Comparison of ENCODE assay signal across 30 cellular contexts in genomic region chr1:2447274-2448097, GRCh38. TPM values are rescaled to one million over a fixed set of nuclear protein-coding genes. Genes with fewer than 3 reads are reported as not detected.
DNase-seq lines count a peak whose midpoint lies in the region; ATAC-seq, FAIRE-seq and TF ChIP-seq lines count a peak whose summit lies in the region.
"Had no signal": no experiment of that assay in that cellular context is flagged by ENCODE, and none has a peak within 500 bp of the region (broad histone marks: within the 10 kb centered on the region; RNA-seq: fewer than 3 reads in every experiment).

No MANE protein-coding gene starts in this region.

- DNase-seq in A549 (ENCODE audit: low read depth in 1 of 2, low spot score in 1 of 2) = no peak
- DNase-seq in RWPE1 (ENCODE audit: low spot score) = no peak
- no peak for DNase-seq in dorsolateral prefrontal cortex
- DNase-seq in NCI-H345 treated with DMSO at 0.1 percent for 48 hours (lab: John Stamatoyannopoulos, UW; ENCODE audit: unreplicated experiment) = no peak
- DNase-seq in GM10248 (ENCODE audit: extremely low spot score) = no peak
- DNase-seq: activated B cell treated with CpG ODN at 0.5 μM for 24 hours; activated CD4-positive, alpha-beta T cell treated with anti-CD3 and anti-CD28 coated beads, Interleukin-2, amount 50 U/mL, for 4 hours; activated CD8-positive, alpha-beta memory T cell treated with anti-CD3 and anti-CD28 coated beads, Interleukin-2, amount 50 U/mL, for 4 hours; AML-193; CD8-positive, alpha-beta memory T cell; effector memory CD4-positive, alpha-beta T cell; esophagus squamous epithelium; GDM1; immature natural killer cell; left ventricle myocardium superior; midbrain; natural killer cell; NCI-H1105; NCI-H1930; T-helper 9 cell had no signal

- peak overlapping the region; percentile 55 for H3K9ac ChIP-seq in neural cell (ENCODE audit: low read length)

- H3K27ac ChIP-seq in A549 = peak overlapping the region; percentile 62 to 74; a peak in 5 of 6 replicates
- peak overlapping the region; percentile 87 for H3K27ac ChIP-seq in RWPE1
- peak overlapping the region; percentile 81 to 99 (median 96) for H3K27ac ChIP-seq in dorsolateral prefrontal cortex
- H3K27ac ChIP-seq in neural cell (ENCODE audit: low read length) = no peak overlapping the region
- H3K27ac ChIP-seq: esophagus squamous epithelium, hepatocyte had no signal

- POLR2A ChIA-PET in A549 (lab: Yijun Ruan, JAX) (no interaction called here), RWPE1 (lab: Yijun Ruan, JAX; ENCODE audit: low non-redundant PET) (no interaction called here), GM10248 (lab: Yijun Ruan, JAX) (no interaction called here)

- no peak for TF ChIP-seq CTCF in A549 (IDR thresholded peaks at IDR 0.05)
- no peak for TF ChIP-seq CTCF in RWPE1 (conservative IDR thresholded peaks at IDR 0.05; ENCODE audit: low read depth)
- no peak for TF ChIP-seq CTCF in dorsolateral prefrontal cortex (IDR thresholded peaks at IDR 0.05 in 54 of 56, conservative IDR thresholded peaks at IDR 0.05 in 2 of 56; ENCODE audit: low read depth in 1 of 56, partially characterized antibody in 56 of 56)
- no peak for TF ChIP-seq CTCF in neural cell (IDR thresholded peaks at IDR 0.05; ENCODE audit: poor library complexity, severe bottlenecking)
- no peak for TF ChIP-seq CTCF in GM10248 (IDR thresholded peaks at IDR 0.05; ENCODE audit: control extremely low read depth, extremely low read depth, low read depth, missing control alignments)

- H3K79me2 ChIP-seq in neural cell (replicated peaks; ENCODE audit: insufficient read depth, low read length) = no peaks in the 10 kb centered on the region
- H3K79me2 ChIP-seq: hepatocyte had no signal

- no peaks in the 10 kb centered on the region for H4K20me1 ChIP-seq in neural cell (ENCODE audit: insufficient read depth)

- no peaks in the 10 kb centered on the region for H3K36me3 ChIP-seq in neural cell (ENCODE audit: insufficient read depth, low read length)
- H3K36me3 ChIP-seq: HAP-1 had no signal

- H3K4me1 ChIP-seq in A549 = peaks cover 59% of the 10 kb centered on the region
- H3K4me1 ChIP-seq: HAP-1 had no signal

- CTCF ChIA-PET in A549 (lab: Yijun Ruan, JAX) (interaction anchor here (1.0 to 6.8 kb wide), 7 partner anchors 16 to 101 kb away, joined by 3 to 51 read pairs (median 4); no protein-coding TSS in a partner anchor), RWPE1 (lab: Yijun Ruan, JAX) (interaction anchor here (0.6 kb wide), 2 partner anchors 1089 to 1103 kb away, joined by 5 to 7 read pairs; no protein-coding TSS in a partner anchor), GM10248 (lab: Yijun Ruan, JAX) (no interaction called here)

- no peak for FAIRE-seq in A549 (lab: Jason Lieb, UNC)
- FAIRE-seq: frontal cortex had no signal

- no peak overlapping the region for H2AFZ ChIP-seq in neural cell (ENCODE audit: low read depth, low read length)
- H2AFZ ChIP-seq: hepatocyte had no signal

- H3K27me3 ChIP-seq in dorsolateral prefrontal cortex (peaks cover 0 to 12% (median 0%) of the 10 kb centered on the region in 45 donors), neural cell (ENCODE audit: insufficient read depth, low read depth, low read length) (no peaks in the 10 kb centered on the region)

- TF ChIP-seq RAD21 in A549 (conservative IDR thresholded peaks at IDR 0.05 in 1 of 2, IDR thresholded peaks at IDR 0.05 in 1 of 2) (no peak), neural cell (conservative IDR thresholded peaks at IDR 0.05) (no peak)

- ATAC-seq in A549 = peak in 1 of 2 experiments; percentile 4; a peak in 3 of 6 replicates
- ATAC-seq in GM21360 (IDR thresholded peaks at IDR 0.05; ENCODE audit: unreplicated experiment) = no peak
- ATAC-seq in GM18861 (IDR thresholded peaks at IDR 0.05; ENCODE audit: unreplicated experiment) = no peak
- ATAC-seq: left ventricle myocardium superior, natural killer cell, Right ventricle myocardium inferior had no signal

- H3K9me2 ChIP-seq in neural cell (ENCODE audit: insufficient read depth, low read length) = no peaks in the 10 kb centered on the region

- H3K9me3 ChIP-seq in A549 (no peaks in the 10 kb centered on the region), neural cell (ENCODE audit: low read length) (no peaks in the 10 kb centered on the region)
- H3K9me3 ChIP-seq: esophagus squamous epithelium, HAP-1 had no signal

- TF ChIP-seq EP300 in A549 (IDR thresholded peaks at IDR 0.05) (no peak), neural cell (conservative IDR thresholded peaks at IDR 0.05; ENCODE audit: poor library complexity, severe bottlenecking) (no peak)

- H3K4me2 ChIP-seq in A549 = peak overlapping the region; percentile 41; the same call in 2 of the 3 replicates
- no peak overlapping the region for H3K4me2 ChIP-seq in neural cell (ENCODE audit: low read length)
- H3K4me2 ChIP-seq: hepatocyte had no signal

- WGBS in A549 (ENCODE audit: missing lambda C conversion rate) = 82% methylated on average over 5 of the region's 23 CpGs

- intact Hi-C loops in dorsolateral prefrontal cortex (cut with DNase I) = loop anchor here in 1 of 2 donors (5.0 kb wide), 2 partner anchors 80 to 100 kb away; partner anchors contain the start of gene PANK4

- H3F3A ChIP-seq in neural cell (ENCODE audit: insufficient read depth, low read length, poor library complexity, severe bottlenecking) = no peaks in the 10 kb centered on the region

- H3K4me3 ChIP-seq in A549 (no peak overlapping the region), dorsolateral prefrontal cortex (peak overlapping the region in 2 of 59 donors; percentile 4 to 32), neural cell (ENCODE audit: low read length) (peak overlapping the region; percentile 47)
- H3K4me3 ChIP-seq: esophagus squamous epithelium, HAP-1, hepatocyte had no signal

- no peak for TF ChIP-seq POLR2A in A549 (IDR thresholded peaks at IDR 0.05; ENCODE audit: low read length)

TF ChIP-seq in A549, 52 proteins besides CTCF, POLR2A, EP300 and RAD21 (continues in another document):
- TF ChIP-seq HES2 (IDR thresholded peaks at IDR 0.05) (no peak), EHF (CRISPR knock-in tag; IDR thresholded peaks at IDR 0.05) (no peak)

TF ChIP-seq in neural cell, 6 proteins besides CTCF, POLR2A, EP300 and RAD21 (continues in another document):
- TF ChIP-seq EZH2 (IDR thresholded peaks at IDR 0.05; ENCODE audit: borderline replicate concordance, insufficient read depth, low read length, poor library complexity, severe bottlenecking) (no peak), POLR2AphosphoS5 (IDR thresholded peaks at IDR 0.05) (no peak), SMC3 (conservative IDR thresholded peaks at IDR 0.05; ENCODE audit: poor library complexity) (no peak), MXI1 (conservative IDR thresholded peaks at IDR 0.05; ENCODE audit: poor library complexity, severe bottlenecking) (no peak), TAF1 (IDR thresholded peaks at IDR 0.05; ENCODE audit: low read depth) (no peak)

RNA-seq across cellular contexts. Expression of gene PLCH2, which starts 28.6 kb away (rescaled TPM):
- polyA plus RNA-seq in A549 (2011; rRNA removed) (0.10 and 0.16 TPM in 2 replicates), A549 (2017; fragmentation: RNase III; extraction: RNeasy Plus Mini Kit Qiagen cat#74134 plus additional on column Dnase treatment) (0.18 to 0.44 TPM (median 0.21 TPM) in 3 replicates), neural cell (5.7 and 6.6 TPM in 2 replicates)
- polyA plus RNA-seq in A549 (2012; cell fraction: cytosol; rRNA removed) = 0.49 and 0.61 TPM in 2 replicates
- 1.8 and 2.8 TPM in 2 replicates for polyA plus RNA-seq in A549 (2012; cell fraction: nucleus; rRNA removed)
- polyA minus RNA-seq in A549 (2011; rRNA and poly(A)+ RNA removed) = 0.29 and 0.44 TPM in 2 replicates
- 10 to 100 TPM; 15.5 to 43.3 (median 25.0) TPM for total RNA-seq in dorsolateral prefrontal cortex
- 6.4 and 7.3 TPM in 2 replicates for polyA minus RNA-seq in neural cell
- total RNA-seq: A172, M059J, progenitor cell of endocrine pancreas had no signal

RNA-seq across cellular contexts. Expression of gene PEX10, which starts 35.1 kb away (rescaled TPM):
- polyA plus RNA-seq in A549 (2011; rRNA removed) = 12.3 and 12.6 TPM in 2 replicates
- polyA plus RNA-seq in A549 (2012; cell fraction: cytosol; rRNA removed) = 21.6 and 29.6 TPM in 2 replicates
- polyA plus RNA-seq in A549 (2012; cell fraction: nucleus; rRNA removed) = 26.0 and 36.7 TPM in 2 replicates
- 20.2 to 22.1 TPM (median 20.7 TPM) in 3 replicates for polyA plus RNA-seq in A549 (2017; fragmentation: RNase III; extraction: RNeasy Plus Mini Kit Qiagen cat#74134 plus additional on column Dnase treatment)
- 9.0 and 12.7 TPM in 2 replicates for polyA minus RNA-seq in A549 (2011; rRNA and poly(A)+ RNA removed)
- total RNA-seq in dorsolateral prefrontal cortex = 10 to 100 TPM; 15.4 to 34.4 (median 24.5) TPM
- polyA plus RNA-seq in neural cell = 29.4 and 30.1 TPM in 2 replicates
- 23.0 and 28.0 TPM in 2 replicates for polyA minus RNA-seq in neural cell

RNA-seq across cellular contexts. Expression of gene RER1, which starts 55.8 kb away (rescaled TPM):
- polyA plus RNA-seq in A549 (2011; rRNA removed) = 213 and 227 TPM in 2 replicates
- polyA plus RNA-seq in A549 (2012; cell fraction: cytosol; rRNA removed) = 88.9 and 93.1 TPM in 2 replicates
- 63.3 and 196 TPM in 2 replicates for polyA plus RNA-seq in A549 (2012; cell fraction: nucleus; rRNA removed)
- 66.8 to 72.8 TPM (median 72.3 TPM) in 3 replicates for polyA plus RNA-seq in A549 (2017; fragmentation: RNase III; extraction: RNeasy Plus Mini Kit Qiagen cat#74134 plus additional on column Dnase treatment)
- polyA minus RNA-seq in A549 (2011; rRNA and poly(A)+ RNA removed) = 157 and 165 TPM in 2 replicates
- 100 to 1,000 TPM in 3 of 120 experiments, 10 to 100 TPM in 117; 62.7 to 113 (median 81.7) TPM for total RNA-seq in dorsolateral prefrontal cortex
- 58.5 and 58.7 TPM in 2 replicates for polyA plus RNA-seq in neural cell
- polyA minus RNA-seq in neural cell = 50.6 and 51.2 TPM in 2 replicates

RNA-seq across cellular contexts. Expression of gene MORN1, which starts 56.1 kb away (rescaled TPM):
- polyA plus RNA-seq in A549 (2011; rRNA removed) (6.9 and 7.2 TPM in 2 replicates), A549 (2017; fragmentation: RNase III; extraction: RNeasy Plus Mini Kit Qiagen cat#74134 plus additional on column Dnase treatment) (6.8 to 9.5 TPM (median 8.9 TPM) in 3 replicates), neural cell (8.2 and 10.9 TPM in 2 replicates)
- polyA plus RNA-seq in A549 (2012; cell fraction: cytosol; rRNA removed) = 7.1 and 8.0 TPM in 2 replicates
- polyA plus RNA-seq in A549 (2012; cell fraction: nucleus; rRNA removed) = 11.6 and 14.2 TPM in 2 replicates
- polyA minus RNA-seq in A549 (2011; rRNA and poly(A)+ RNA removed) = 12.4 and 13.0 TPM in 2 replicates
- 10 to 100 TPM; 14.0 to 39.6 (median 25.8) TPM for total RNA-seq in dorsolateral prefrontal cortex
- 17.6 and 19.2 TPM in 2 replicates for polyA minus RNA-seq in neural cell
